Comparison of ENCODE assay signal across 2 cellular contexts in the genomic region with DNA sequence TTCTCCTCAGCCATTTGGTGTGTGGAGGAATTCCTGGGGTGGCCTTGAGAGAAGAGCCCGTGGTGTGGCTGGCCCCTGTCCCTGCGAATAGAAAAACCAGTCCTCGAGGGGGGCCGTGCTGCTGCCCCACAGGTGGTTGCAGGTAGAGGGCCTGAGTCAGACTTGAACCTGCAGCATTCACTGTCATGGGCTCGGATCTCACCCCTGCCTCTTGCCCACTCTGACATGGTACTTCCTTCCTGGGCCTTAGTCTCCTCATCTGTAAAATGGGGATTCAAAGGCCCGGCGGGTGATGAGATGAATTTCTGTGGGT.
TF ChIP-seq lines count a peak whose summit lies in the region.

No MANE protein-coding gene starts in this region.

TF ChIP-seq in IMR-90, 13 proteins besides CTCF, POLR2A, EP300 and RAD21:
- no peak for TF ChIP-seq MXI1 (IDR thresholded peaks at IDR 0.05; ENCODE audit: borderline replicate concordance, low read depth, low read length)
- no peak for TF ChIP-seq MAZ (IDR thresholded peaks at IDR 0.05; ENCODE audit: borderline replicate concordance, low read depth, low read length)
- TF ChIP-seq NFE2L2 (IDR thresholded peaks at IDR 0.05; ENCODE audit: low read depth, low read length), result no peak
- TF ChIP-seq BHLHE40 (IDR thresholded peaks at IDR 0.05; ENCODE audit: low read depth, low read length), result no peak
- no peak for TF ChIP-seq RFX5 (IDR thresholded peaks at IDR 0.05; ENCODE audit: low read depth, low read length)
- no peak for TF ChIP-seq CHD1 (IDR thresholded peaks at IDR 0.05; ENCODE audit: low read depth, low read length)

TF ChIP-seq in H1, 55 proteins besides CTCF, POLR2A, EP300 and RAD21:
- no peak for TF ChIP-seq RNF2 (IDR thresholded peaks at IDR 0.05; ENCODE audit: borderline replicate concordance, low read depth, low read length, missing control alignments, poor library complexity, severe bottlenecking)
- TF ChIP-seq KDM1A (IDR thresholded peaks at IDR 0.05; ENCODE audit: borderline replicate concordance, low read length), result 0 out of 2 replicates have a peak, but pooled peaks have one; percentile 31
